In the genomic region with DNA sequence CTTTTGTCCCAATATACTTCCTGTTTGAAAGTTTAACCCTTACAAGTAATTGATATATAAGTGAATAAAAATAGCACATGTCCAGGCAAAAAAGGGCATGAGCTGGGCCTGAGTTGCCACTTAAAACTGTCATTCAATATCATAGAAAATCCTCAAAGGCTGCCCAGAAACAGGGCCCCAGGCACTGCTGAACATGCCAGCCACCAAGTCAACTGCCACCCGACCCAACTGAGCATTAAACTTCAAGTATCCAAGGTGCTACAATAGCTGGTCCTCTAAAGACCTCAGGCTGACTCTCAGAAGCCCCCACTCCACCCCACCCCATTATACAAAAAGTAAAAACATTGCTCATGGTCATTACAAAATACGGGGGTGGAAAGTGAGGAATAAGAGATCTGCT, we compare ENCODE assay signal across 17 cellular contexts.
DNase-seq lines count a peak whose midpoint lies in the region; ATAC-seq and TF ChIP-seq lines count a peak whose summit lies in the region.
"Had no signal": no experiment of that assay in that cellular context is flagged by ENCODE, and none has a peak within 500 bp of the region (broad histone marks: within the 10 kb centered on the region; RNA-seq: fewer than 3 reads in every experiment).

No MANE protein-coding gene starts in this region.

- CTCF ChIA-PET in AG04450 (lab: Charles Lee): interaction anchor here (0.9 to 3.5 kb wide), 8 partner anchors 10 to 135 kb away, joined by 3 to 20 read pairs (median 4); no protein-coding TSS in a partner anchor

- no peaks in the 10 kb centered on the region for H3K9me2 ChIP-seq in Karpas-422 (replicated peaks; ENCODE audit: insufficient read depth, low read length)

- peaks cover 29% of the 10 kb centered on the region for H3K36me3 ChIP-seq in CD4-positive, CD25-positive, alpha-beta regulatory T cell (ENCODE audit: control insufficient read depth, insufficient read depth, low read length)
- peaks cover 17% of the 10 kb centered on the region for H3K36me3 ChIP-seq in RWPE2 (ENCODE audit: low read depth)
- no peaks in the 10 kb centered on the region for H3K36me3 ChIP-seq in Karpas-422 (ENCODE audit: insufficient read depth, low read length)
- H3K36me3 ChIP-seq: BE2C had no signal

- H3K4me2 ChIP-seq in Karpas-422 (ENCODE audit: low read depth, low read length, poor library complexity, severe bottlenecking): no peak overlapping the region

- no peaks in the 10 kb centered on the region for H3K27me3 Mint-ChIP-seq in CD4-positive, CD25-positive, alpha-beta regulatory T cell
- no peaks in the 10 kb centered on the region for H3K27me3 Mint-ChIP-seq in mesothelial cell of epicardium (ENCODE audit: low read depth)
- no peaks in the 10 kb centered on the region for H3K27me3 Mint-ChIP-seq in nephron progenitor cell (ENCODE audit: low read depth, poor library complexity)

- no peaks in the 10 kb centered on the region for H4K20me1 ChIP-seq in Karpas-422 (ENCODE audit: insufficient read depth, low read depth, low read length)

- H2AFZ ChIP-seq in Karpas-422 (ENCODE audit: low read length): no peak overlapping the region

- H3K9ac ChIP-seq in Karpas-422 (ENCODE audit: low read length): no peak overlapping the region

- H3K4me3 ChIP-seq in AG04450 (ENCODE audit: low read depth, low read length) (no peak overlapping the region), RWPE2 (ENCODE audit: severe bottlenecking) (no peak overlapping the region), Karpas-422 (ENCODE audit: low read length) (no peak overlapping the region)
- H3K4me3 ChIP-seq in CD4-positive, CD25-positive, alpha-beta regulatory T cell (ENCODE audit: low read depth, low read length): no peak overlapping the region
- H3K4me3 ChIP-seq: K562, psoas muscle, tibial nerve had no signal

- peak overlapping the region in 3 of 4 donors; percentile 9 to 50 (median 28) for H3K4me3 Mint-ChIP-seq in CD4-positive, CD25-positive, alpha-beta regulatory T cell
- H3K4me3 Mint-ChIP-seq in mesothelial cell of epicardium (no peak overlapping the region), nephron progenitor cell (no peak overlapping the region)

- H3K9me3 ChIP-seq in AG04450 (ENCODE audit: control insufficient read depth, insufficient read depth, low read length) (no peaks in the 10 kb centered on the region), RWPE2 (ENCODE audit: severe bottlenecking) (no peaks in the 10 kb centered on the region), Karpas-422 (ENCODE audit: low read length) (no peaks in the 10 kb centered on the region)
- H3K9me3 ChIP-seq in CD4-positive, CD25-positive, alpha-beta regulatory T cell (ENCODE audit: control insufficient read depth in 2 of 2, low read length in 2 of 2): no peaks in the 10 kb centered on the region
- H3K9me3 ChIP-seq: BE2C, psoas muscle, tibial nerve had no signal

- H3K9me3 Mint-ChIP-seq in CD4-positive, CD25-positive, alpha-beta regulatory T cell: no peaks in the 10 kb centered on the region
- no peaks in the 10 kb centered on the region for H3K9me3 Mint-ChIP-seq in mesothelial cell of epicardium
- H3K9me3 Mint-ChIP-seq in nephron progenitor cell: no peaks in the 10 kb centered on the region

- H3K4me1 Mint-ChIP-seq in CD4-positive, CD25-positive, alpha-beta regulatory T cell: peaks cover 38 to 61% (median 46%) of the 10 kb centered on the region in 4 donors
- H3K4me1 Mint-ChIP-seq in mesothelial cell of epicardium: peaks cover 65% of the 10 kb centered on the region
- H3K4me1 Mint-ChIP-seq in nephron progenitor cell: peaks cover 59% of the 10 kb centered on the region

- H3K4me1 ChIP-seq in CD4-positive, CD25-positive, alpha-beta regulatory T cell (ENCODE audit: control insufficient read depth, insufficient read depth, low read length, poor library complexity, severe bottlenecking): peaks cover 36% of the 10 kb centered on the region
- peaks cover 45% of the 10 kb centered on the region for H3K4me1 ChIP-seq in RWPE2 (ENCODE audit: insufficient read depth, poor library complexity, severe bottlenecking)
- no peaks in the 10 kb centered on the region for H3K4me1 ChIP-seq in Karpas-422 (ENCODE audit: low read length)
- H3K4me1 ChIP-seq: psoas muscle had no signal

- H3K79me2 ChIP-seq in Karpas-422 (ENCODE audit: low read length): no peaks in the 10 kb centered on the region

- TF ChIP-seq CTCF in AG04450 (IDR thresholded peaks at IDR 0.05; ENCODE audit: low read depth, low read length) (no peak), RWPE2 (IDR thresholded peaks at IDR 0.05; ENCODE audit: poor library complexity, severe bottlenecking) (no peak), mesothelial cell of epicardium (IDR thresholded peaks at IDR 0.05; ENCODE audit: unreplicated experiment) (no peak), nephron progenitor cell (IDR thresholded peaks at IDR 0.05) (no peak)

- H3K27me3 ChIP-seq in AG04450 (ENCODE audit: control insufficient read depth, insufficient read depth, low read length) (no peaks in the 10 kb centered on the region), RWPE2 (ENCODE audit: insufficient read depth, poor library complexity, severe bottlenecking) (no peaks in the 10 kb centered on the region), Karpas-422 (ENCODE audit: low read length) (no peaks in the 10 kb centered on the region)
- no peaks in the 10 kb centered on the region for H3K27me3 ChIP-seq in CD4-positive, CD25-positive, alpha-beta regulatory T cell (ENCODE audit: control insufficient read depth, insufficient read depth, low read length)
- H3K27me3 ChIP-seq: BE2C, foreskin keratinocyte, tibial nerve had no signal

- H3K27ac ChIP-seq in AG04450 (ENCODE audit: low read depth, low read length) (peak overlapping the region; percentile 41), RWPE2 (ENCODE audit: poor library complexity, severe bottlenecking) (peak overlapping the region; percentile 92), Karpas-422 (ENCODE audit: low read length) (no peak overlapping the region)
- H3K27ac ChIP-seq in CD4-positive, CD25-positive, alpha-beta regulatory T cell (ENCODE audit: insufficient read depth, low read length, poor library complexity, severe bottlenecking): no peak overlapping the region
- H3K27ac ChIP-seq: foreskin keratinocyte, psoas muscle had no signal

- POLR2A ChIA-PET in AG04450 (lab: Yijun Ruan, JAX): interaction anchor here (0.6 to 1.2 kb wide), 3 partner anchors 30 to 112 kb away, joined by 3 to 10 read pairs (median 5); no protein-coding TSS in a partner anchor

- H3K27ac Mint-ChIP-seq in CD4-positive, CD25-positive, alpha-beta regulatory T cell: peak overlapping the region in 1 of 3 donors; percentile 47
- H3K27ac Mint-ChIP-seq in mesothelial cell of epicardium (peak overlapping the region; percentile 89), nephron progenitor cell (no peak overlapping the region)

- no peak for ATAC-seq in CD4-positive, CD25-positive, alpha-beta regulatory T cell (ENCODE audit: low read depth in 2 of 2)
- ATAC-seq in RWPE2 (ENCODE audit: low read depth) (no peak), HG02981 (IDR thresholded peaks at IDR 0.05; ENCODE audit: unreplicated experiment) (no peak)
- ATAC-seq: psoas muscle had no signal

- DNase-seq in AG04450 (ENCODE audit: low read depth, low spot score) (no peak), RWPE2 (ENCODE audit: low spot score) (no peak), mesothelial cell of epicardium (ENCODE audit: low spot score in 2 of 2, unreplicated experiment in 2 of 2) (no peak), NCI-H2081 treated with DMSO at 0.1 percent for 48 hours (lab: John Stamatoyannopoulos, UW) (no peak), Karpas-422 (no peak), nephron progenitor cell (no peak)
- DNase-seq in CD4-positive, CD25-positive, alpha-beta regulatory T cell: no peak
- DNase-seq: activated gamma-delta T cell treated with Interleukin-2 at 50 U/mL for 16 hours, DMS153, GOT3, NCI-H1048, psoas muscle had no signal

- peaks cover 53% of the 10 kb centered on the region for H3K36me3 Mint-ChIP-seq in CD4-positive, CD25-positive, alpha-beta regulatory T cell
- H3K36me3 Mint-ChIP-seq in mesothelial cell of epicardium: peaks cover 15% of the 10 kb centered on the region
- H3K36me3 Mint-ChIP-seq in nephron progenitor cell (ENCODE audit: low read depth): peaks cover 40% of the 10 kb centered on the region

Comparison
In these comparisons a context has a peak if more than half of its experiments do, and no peak if none do; other contexts are left out.
1. H3K27ac ChIP-seq: peak in AG04450 (single experiment) and RWPE2 (single experiment); none in CD4-positive, CD25-positive, alpha-beta regulatory T cell (single experiment) and Karpas-422 (single experiment).
2. H3K4me3 Mint-ChIP-seq: peak in CD4-positive, CD25-positive, alpha-beta regulatory T cell (3 of 4); none in mesothelial cell of epicardium (single experiment) and nephron progenitor cell (single experiment).